1 cellular context compared by ENCODE assay signal in the genomic region with DNA sequence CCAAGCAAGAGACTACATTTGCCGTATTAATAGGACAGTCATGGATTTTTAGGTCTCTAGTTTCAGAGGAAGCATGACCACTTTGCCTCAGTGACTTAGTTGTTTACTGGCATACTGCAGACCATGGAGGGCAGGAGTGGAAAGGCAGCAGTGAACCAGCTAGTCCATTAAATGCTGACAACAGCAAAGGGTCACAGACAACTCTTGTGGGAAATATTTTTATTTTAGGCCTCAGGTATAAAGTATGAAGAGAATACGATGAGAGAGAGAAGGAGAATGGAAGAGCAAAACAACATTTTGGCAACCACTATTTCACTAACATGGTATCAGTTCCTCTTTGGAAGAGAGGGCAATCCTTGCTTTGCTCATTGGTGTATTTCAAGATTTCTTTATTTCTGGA.
TF ChIP-seq lines count a peak whose summit lies in the region.

No MANE protein-coding gene starts in this region.

TF ChIP-seq in HepG2, 621 proteins besides CTCF, POLR2A, EP300 and RAD21 (continued from another document):
- no peak for TF ChIP-seq ZBTB33 (CRISPR knock-in tag; IDR thresholded peaks at IDR 0.05)
- TF ChIP-seq MAFK (conservative IDR thresholded peaks at IDR 0.05 in 1 of 2, IDR thresholded peaks at IDR 0.05 in 1 of 2; ENCODE audit: low read length in 2 of 2), result peak; percentile 22 to 59; a peak in 2 of 4 replicates
- no peak for TF ChIP-seq ZNF546 (CRISPR knock-in tag; conservative IDR thresholded peaks at IDR 0.05)
- peak; percentile 22 for TF ChIP-seq RBM22 (optimal IDR thresholded peaks at IDR 0.05; ENCODE audit: low read length)
- no peak for TF ChIP-seq HNF1A (IDR thresholded peaks at IDR 0.05; ENCODE audit: low read depth)
- TF ChIP-seq HNF1A (CRISPR knock-in tag; IDR thresholded peaks at IDR 0.05; ENCODE audit: borderline replicate concordance), result no peak
- 0 out of 2 replicates have a peak, but pooled peaks have one; percentile 29 for TF ChIP-seq MAFF (IDR thresholded peaks at IDR 0.05; ENCODE audit: low read depth, low read length)
- TF ChIP-seq BCL3 (CRISPR knock-in tag; IDR thresholded peaks at IDR 0.05), result no peak
- TF ChIP-seq IKZF1 (IDR thresholded peaks at IDR 0.05), result no peak
